Comparison of ENCODE assay signal across 8 cellular contexts in genomic region chr17:10614536-10615155, GRCh38. TPM values are rescaled to one million over a fixed set of nuclear protein-coding genes. Genes with fewer than 3 reads are reported as not detected.
DNase-seq lines count a peak whose midpoint lies in the region; ATAC-seq and TF ChIP-seq lines count a peak whose summit lies in the region.

No MANE protein-coding gene starts in this region.

- H3K9me3 Mint-ChIP-seq in natural killer cell = no peaks in the 10 kb centered on the region

- H3K36me3 Mint-ChIP-seq in natural killer cell = no peaks in the 10 kb centered on the region

- no peak overlapping the region for H3K4me3 ChIP-seq in epithelial cell of esophagus (ENCODE audit: low read length)

- ATAC-seq in HG02884 (IDR thresholded peaks at IDR 0.05; ENCODE audit: unreplicated experiment) = peak; percentile 45
- peak in 1 of 3 donors; percentile 47 for ATAC-seq in natural killer cell
- no peak for ATAC-seq in HG03432 (IDR thresholded peaks at IDR 0.05; ENCODE audit: unreplicated experiment)
- ATAC-seq in GM18909 (IDR thresholded peaks at IDR 0.05; ENCODE audit: poor library complexity, unreplicated experiment) = no peak

- H3K4me3 Mint-ChIP-seq in natural killer cell = no peak overlapping the region

- no peak overlapping the region for H3K27ac Mint-ChIP-seq in natural killer cell

- intact Hi-C loops in natural killer cell (cut with micrococcal nuclease) = loop anchor here (5.0 to 10.0 kb wide), 3 partner anchors 290 to 707 kb away; partner anchors contain the start of gene RCVRN

- TF ChIP-seq CTCF in epithelial cell of esophagus (IDR thresholded peaks at IDR 0.05; ENCODE audit: insufficient read depth, low read depth, low read length, missing control alignments) (peak; percentile 80), natural killer cell (IDR thresholded peaks at IDR 0.05) (peak; percentile 47)

- peaks cover 0 to 4% of the 10 kb centered on the region in 2 donors for H3K4me1 Mint-ChIP-seq in natural killer cell

- peaks cover 3 to 8% of the 10 kb centered on the region in 2 donors for H3K27me3 Mint-ChIP-seq in natural killer cell (ENCODE audit: low read depth in 2 of 2)

- DNase-seq in NCI-H2196 (lab: John Stamatoyannopoulos, UW; ENCODE audit: unreplicated experiment) (peak; percentile 5), NCI-H2196 treated with DMSO at 0.1 percent for 48 hours (lab: John Stamatoyannopoulos, UW; ENCODE audit: unreplicated experiment) (no peak), RPMI7951 (ENCODE audit: low read depth) (peak; percentile 36), epithelial cell of esophagus (ENCODE audit: low read depth) (peak; percentile 55), natural killer cell (no peak)

RNA-seq across cellular contexts. Expression of gene MYH3, which starts 42.5 kb away (rescaled TPM):
- total RNA-seq in RPMI7951 (2014; rRNA removed; shearing (Covaris generic)) = 0.12 and 3.8 TPM in 2 replicates
- total RNA-seq in natural killer cell = 1 to 10 TPM; 4.3 to 6.6 (median 6.2) TPM

Comparison
In these comparisons a context has a peak if more than half of its experiments do, and no peak if none do; other contexts are left out.
1. DNase-seq: peak in NCI-H2196 (single experiment), RPMI7951 (single experiment) and epithelial cell of esophagus (single experiment); none in NCI-H2196 treated with DMSO at 0.1 percent for 48 hours (single experiment) and natural killer cell (single experiment).